Comparison of ENCODE assay signal across 11 cellular contexts in genomic region chr1:170929412-170929834, GRCh38. TPM values are rescaled to one million over a fixed set of nuclear protein-coding genes. Genes with fewer than 3 reads are reported as not detected.
DNase-seq lines count a peak whose midpoint lies in the region; ATAC-seq, FAIRE-seq and TF ChIP-seq lines count a peak whose summit lies in the region.
"Had no signal": no experiment of that assay in that cellular context is flagged by ENCODE, and none has a peak within 500 bp of the region (broad histone marks: within the 10 kb centered on the region; RNA-seq: fewer than 3 reads in every experiment).

No MANE protein-coding gene starts in this region.

- no peak overlapping the region for H3K4me3 Mint-ChIP-seq in astrocyte (ENCODE audit: unreplicated experiment)
- H3K4me3 Mint-ChIP-seq: activated naive CD4-positive, alpha-beta T cell treated with anti-CD3 and anti-CD28 coated beads, Interleukin-2, amount 50 U/mL, for 24 hours; naive thymus-derived CD4-positive, alpha-beta T cell had no signal

- TF ChIP-seq CTCF in astrocyte (IDR thresholded peaks at IDR 0.05; ENCODE audit: insufficient read depth, low read depth, low read length): no peak
- TF ChIP-seq CTCF in right atrium auricular region (IDR thresholded peaks at IDR 0.05): no peak
- TF ChIP-seq CTCF in tibial artery (IDR thresholded peaks at IDR 0.05): no peak

- H4K20me1 ChIP-seq in astrocyte (ENCODE audit: insufficient read depth, low read length): no peaks in the 10 kb centered on the region

- peak; percentile 9 for ATAC-seq in HG02642 (IDR thresholded peaks at IDR 0.05; ENCODE audit: poor library complexity, unreplicated experiment)

- no peaks in the 10 kb centered on the region for H3K9me3 ChIP-seq in astrocyte (ENCODE audit: insufficient read depth, low read depth, low read length)
- H3K9me3 ChIP-seq in right atrium auricular region: no peaks in the 10 kb centered on the region
- H3K9me3 ChIP-seq in tibial artery: no peaks in the 10 kb centered on the region
- H3K9me3 ChIP-seq: stomach had no signal

- intact Hi-C loops in tibial artery (cut with DNase I; ENCODE audit: low total_unique reads): no loop called here

- H3K4me1 ChIP-seq in astrocyte (ENCODE audit: insufficient read depth, low read length): no peaks in the 10 kb centered on the region
- peaks cover 0 to 19% of the 10 kb centered on the region in 2 donors for H3K4me1 ChIP-seq in right atrium auricular region
- H3K4me1 ChIP-seq in tibial artery: peaks cover 0 to 20% (median 6%) of the 10 kb centered on the region in 4 donors

- H3K4me1 Mint-ChIP-seq in astrocyte (ENCODE audit: low read depth, unreplicated experiment): peaks cover 4% of the 10 kb centered on the region
- H3K4me1 Mint-ChIP-seq: naive thymus-derived CD4-positive, alpha-beta T cell had no signal

- H3K4me3 ChIP-seq in astrocyte (ENCODE audit: insufficient read depth, low read depth, low read length): no peak overlapping the region
- no peak overlapping the region for H3K4me3 ChIP-seq in right atrium auricular region
- H3K4me3 ChIP-seq in tibial artery: peak overlapping the region; percentile 1 to 31
- no peak overlapping the region for H3K4me3 ChIP-seq in H7 (ENCODE audit: insufficient read depth, low read depth, low read length)
- H3K4me3 ChIP-seq: K562, stomach had no signal

- no peaks in the 10 kb centered on the region for H3K36me3 Mint-ChIP-seq in astrocyte (ENCODE audit: low read depth, unreplicated experiment)
- H3K36me3 Mint-ChIP-seq: activated naive CD4-positive, alpha-beta T cell treated with anti-CD3 and anti-CD28 coated beads, Interleukin-2, amount 50 U/mL, for 24 hours; naive thymus-derived CD4-positive, alpha-beta T cell had no signal

- H3K36me3 ChIP-seq in astrocyte (ENCODE audit: insufficient read depth, low read length) (no peaks in the 10 kb centered on the region), right atrium auricular region (no peaks in the 10 kb centered on the region), tibial artery (no peaks in the 10 kb centered on the region), H7 (replicated peaks; ENCODE audit: control insufficient read depth, insufficient read depth, low read length) (no peaks in the 10 kb centered on the region)
- H3K36me3 ChIP-seq: stomach had no signal

- H3K27ac Mint-ChIP-seq in astrocyte (ENCODE audit: unreplicated experiment): no peak overlapping the region
- H3K27ac Mint-ChIP-seq: activated naive CD4-positive, alpha-beta T cell treated with anti-CD3 and anti-CD28 coated beads, Interleukin-2, amount 50 U/mL, for 24 hours; naive thymus-derived CD4-positive, alpha-beta T cell had no signal

- DNase-seq in astrocyte (ENCODE audit: low read depth) (peak; percentile 32), right atrium auricular region (ENCODE audit: low spot score) (no peak), tibial artery (no peak), H7 (no peak), DMS153 (lab: John Stamatoyannopoulos, UW) (no peak), NK-92 (lab: John Stamatoyannopoulos, UW; ENCODE audit: unreplicated experiment) (no peak)
- DNase-seq: stomach had no signal

- H2AFZ ChIP-seq in astrocyte (ENCODE audit: low read depth, low read length): peak overlapping the region; percentile 38

- H3K79me2 ChIP-seq in astrocyte (ENCODE audit: insufficient read depth, low read length): no peaks in the 10 kb centered on the region

- H3K27ac ChIP-seq in astrocyte (ENCODE audit: low read depth, low read length): peak overlapping the region; percentile 23
- H3K27ac ChIP-seq in right atrium auricular region: peak overlapping the region; percentile 56 to 80
- peak overlapping the region; percentile 66 to 69 for H3K27ac ChIP-seq in tibial artery

- no peaks in the 10 kb centered on the region for H3K27me3 ChIP-seq in astrocyte (ENCODE audit: insufficient read depth, low read length)
- no peaks in the 10 kb centered on the region for H3K27me3 ChIP-seq in right atrium auricular region
- no peaks in the 10 kb centered on the region for H3K27me3 ChIP-seq in tibial artery
- no peaks in the 10 kb centered on the region for H3K27me3 ChIP-seq in H7 (ENCODE audit: control insufficient read depth, insufficient read depth, low read length)
- H3K27me3 ChIP-seq: stomach had no signal

- H3K9ac ChIP-seq in astrocyte (ENCODE audit: low read length): peak overlapping the region; percentile 10

- FAIRE-seq in astrocyte (lab: Jason Lieb, UNC): peak; percentile 66

- no peaks in the 10 kb centered on the region for H3K27me3 Mint-ChIP-seq in astrocyte (ENCODE audit: low read depth, unreplicated experiment)

- peak overlapping the region; percentile 63 for H3K4me2 ChIP-seq in astrocyte (ENCODE audit: low read length)

- H3K9me3 Mint-ChIP-seq in astrocyte (ENCODE audit: unreplicated experiment): no peaks in the 10 kb centered on the region
- H3K9me3 Mint-ChIP-seq: activated naive CD4-positive, alpha-beta T cell treated with anti-CD3 and anti-CD28 coated beads, Interleukin-2, amount 50 U/mL, for 24 hours; naive thymus-derived CD4-positive, alpha-beta T cell had no signal

RNA-seq across cellular contexts. Expression of gene MROH9, which starts 5.9 kb away (rescaled TPM):
- total RNA-seq in astrocyte (not detected in 2 replicates), right atrium auricular region (not detected)
- not detected in 2 replicates for total RNA-seq in H7 (2014; rRNA removed; shearing (Covaris generic))
- total RNA-seq: K562; naive thymus-derived CD4-positive, alpha-beta T cell; stomach had no signal

Comparison
In these comparisons a context has a peak if more than half of its experiments do, and no peak if none do; other contexts are left out.
1. H3K4me3 ChIP-seq: peak in tibial artery (2 of 2); none in astrocyte (single experiment), right atrium auricular region (0 of 2) and H7 (single experiment).
2. Peak in every context shown above with its lines, with median percentiles within 50 percentile points of each other: H3K27ac ChIP-seq.